8 cellular contexts compared by ENCODE assay signal in the genomic region with DNA sequence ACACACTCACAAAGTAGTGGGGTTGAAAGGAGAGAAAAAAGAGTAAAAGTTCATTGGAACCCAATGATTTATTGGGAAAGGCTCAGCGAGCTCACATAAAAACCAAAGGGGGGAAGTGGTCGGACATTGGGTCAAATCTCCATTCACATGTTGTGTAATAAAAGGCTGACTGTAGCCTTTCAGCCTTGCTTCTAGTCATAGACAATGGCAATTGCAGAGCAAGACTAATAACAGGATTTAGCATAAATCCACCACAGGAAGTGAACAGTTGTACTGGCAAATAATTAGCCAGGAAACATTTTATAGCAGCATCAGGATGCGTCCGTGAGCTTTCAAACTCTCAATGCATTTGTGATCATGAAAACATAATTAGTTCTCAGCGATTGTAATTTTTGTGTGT.
A peak's percentile ranks its signal among the peaks of the same experiment; 100 is the strongest.
DNase-seq lines count a peak whose midpoint lies in the region; ATAC-seq, FAIRE-seq and TF ChIP-seq lines count a peak whose summit lies in the region.

No MANE protein-coding gene starts in this region.

- H3K9me3 ChIP-seq in BLaER1 treated with 17β-estradiol and CSF1 and Interleukin-3, amounts not matched to agents 10 nM and 100 nM (replicated peaks in 1 of 11) = peaks cover 0 to 20% (median 9%) of the 10 kb centered on the region in 11 experiments; a peak in 8 of 22 replicates
- H3K9me3 ChIP-seq in fibroblast of lung (ENCODE audit: control insufficient read depth, insufficient read depth, low read depth, low read length) = no peaks in the 10 kb centered on the region
- H3K9me3 ChIP-seq in gastroesophageal sphincter = no peaks in the 10 kb centered on the region

- peak overlapping the region; percentile 55 to 74 (median 69) for H3K4me2 ChIP-seq in BLaER1 treated with 17β-estradiol and CSF1 and Interleukin-3, amounts not matched to agents 10 nM and 100 nM
- no peak overlapping the region for H3K4me2 ChIP-seq in fibroblast of lung (ENCODE audit: extremely low read depth, insufficient read depth, low read length)

- 60 to 63% methylated on average over 5 of the region's 5 CpGs for WGBS in gastroesophageal sphincter (ENCODE audit: low coverage in 1 of 2), 2 donors

- no peaks in the 10 kb centered on the region for H3K79me2 ChIP-seq in fibroblast of lung (ENCODE audit: control insufficient read depth, insufficient read depth, low read length)

- H4K20me1 ChIP-seq in BLaER1 treated with 17β-estradiol and CSF1 and Interleukin-3, amounts not matched to agents 10 nM and 100 nM = no peaks in the 10 kb centered on the region
- no peaks in the 10 kb centered on the region for H4K20me1 ChIP-seq in fibroblast of lung (ENCODE audit: control insufficient read depth, extremely low read depth, insufficient read depth, low read length)

- H2AFZ ChIP-seq in fibroblast of lung (ENCODE audit: low read length) = peak overlapping the region; percentile 48

- ATAC-seq in GM21576 (IDR thresholded peaks at IDR 0.05; ENCODE audit: unreplicated experiment) (peak; percentile 56), HG03095 (IDR thresholded peaks at IDR 0.05; ENCODE audit: unreplicated experiment) (no peak), gastroesophageal sphincter (no peak)

- H3K4me3 ChIP-seq in BLaER1 treated with 17β-estradiol and CSF1 and Interleukin-3, amounts not matched to agents 10 nM and 100 nM = peak overlapping the region in 1 of 10 experiments; percentile 8; a peak in 2 of 20 replicates
- H3K4me3 ChIP-seq in fibroblast of lung (replicated peaks in 1 of 4; ENCODE audit: control extremely low read depth in 1 of 4, insufficient read depth in 1 of 4, low read depth in 3 of 4, low read length in 4 of 4) (no peak overlapping the region), gastroesophageal sphincter (no peak overlapping the region)

- no peak for TF ChIP-seq EP300 in gastroesophageal sphincter (IDR thresholded peaks at IDR 0.05)

- FAIRE-seq in urothelium cell line (lab: Jason Lieb, UNC) = no peak

- no peaks in the 10 kb centered on the region for H3K36me3 ChIP-seq in BLaER1 treated with 17β-estradiol and CSF1 and Interleukin-3, amounts not matched to agents 10 nM and 100 nM
- H3K36me3 ChIP-seq in fibroblast of lung (ENCODE audit: control insufficient read depth, insufficient read depth, low read length) (no peaks in the 10 kb centered on the region), gastroesophageal sphincter (no peaks in the 10 kb centered on the region)

- H3K27me3 ChIP-seq in BLaER1 treated with 17β-estradiol and CSF1 and Interleukin-3, amounts not matched to agents 10 nM and 100 nM = no peaks in the 10 kb centered on the region
- H3K27me3 ChIP-seq in fibroblast of lung (ENCODE audit: control insufficient read depth, insufficient read depth, low read length) (no peaks in the 10 kb centered on the region), gastroesophageal sphincter (no peaks in the 10 kb centered on the region)

- TF ChIP-seq POLR2A in gastroesophageal sphincter (IDR thresholded peaks at IDR 0.05) = no peak

- in situ Hi-C loops in G401 (cut with HindIII; ENCODE audit: low sequenced_read_pairs) = no loop called here

- peak overlapping the region in 5 of 11 experiments; percentile 18 to 45 (median 37); a peak in 8 of 22 replicates for H3K9ac ChIP-seq in BLaER1 treated with 17β-estradiol and CSF1 and Interleukin-3, amounts not matched to agents 10 nM and 100 nM
- no peak overlapping the region for H3K9ac ChIP-seq in fibroblast of lung (ENCODE audit: insufficient read depth, low read length)

- TF ChIP-seq CTCF in fibroblast of lung (conservative IDR thresholded peaks at IDR 0.05 in 1 of 2, IDR thresholded peaks at IDR 0.05 in 1 of 2; ENCODE audit: low read depth in 1 of 2, low read length in 2 of 2) (no peak), gastroesophageal sphincter (IDR thresholded peaks at IDR 0.05) (no peak)

- peak; percentile 19 for DNase-seq in M059J (ENCODE audit: low read depth)
- DNase-seq in fibroblast of lung (ENCODE audit: low read depth in 2 of 2) = peak; percentile 46 to 47
- no peak for DNase-seq in G401 (ENCODE audit: low spot score)
- no peak for DNase-seq in urothelium cell line (ENCODE audit: low spot score)

- peak overlapping the region in 8 of 11 experiments; percentile 13 to 68 (median 40); a peak in 14 of 22 replicates for H3K27ac ChIP-seq in BLaER1 treated with 17β-estradiol and CSF1 and Interleukin-3, amounts not matched to agents 10 nM and 100 nM
- H3K27ac ChIP-seq in fibroblast of lung (ENCODE audit: insufficient read depth, low read length) (no peak overlapping the region), gastroesophageal sphincter (peak overlapping the region in 1 of 4 donors; percentile 40)

- peaks cover 15 to 19% (median 16%) of the 10 kb centered on the region in 10 experiments for H3K4me1 ChIP-seq in BLaER1 treated with 17β-estradiol and CSF1 and Interleukin-3, amounts not matched to agents 10 nM and 100 nM
- H3K4me1 ChIP-seq in fibroblast of lung (ENCODE audit: control insufficient read depth, extremely low read depth, insufficient read depth, low read length) = no peaks in the 10 kb centered on the region
- H3K4me1 ChIP-seq in gastroesophageal sphincter = peaks cover 0 to 10% (median 0%) of the 10 kb centered on the region in 3 donors

Comparison
In these comparisons a context has a peak if more than half of its experiments do, and no peak if none do; other contexts are left out.
1. DNase-seq: peak in M059J (single experiment) and fibroblast of lung (2 of 2); none in G401 (single experiment) and urothelium cell line (single experiment).